8 cellular contexts compared by ENCODE assay signal in genomic region chr1:181135462-181135781, GRCh38. TPM values are rescaled to one million over a fixed set of nuclear protein-coding genes. Genes with fewer than 3 reads are reported as not detected.
DNase-seq lines count a peak whose midpoint lies in the region; ATAC-seq, FAIRE-seq and TF ChIP-seq lines count a peak whose summit lies in the region.

No MANE protein-coding gene starts in this region.

- 60 to 71% methylated on average over 2 of the region's 2 CpGs for WGBS in heart right ventricle, 2 donors

- H3K36me3 ChIP-seq in heart right ventricle, result no peaks in the 10 kb centered on the region
- no peaks in the 10 kb centered on the region for H3K36me3 ChIP-seq in neural progenitor cell

- peaks cover 19 to 66% (median 42%) of the 10 kb centered on the region in 9 donors for H3K4me1 ChIP-seq in heart right ventricle
- H3K4me1 ChIP-seq in neural progenitor cell, result peaks cover 24% of the 10 kb centered on the region

- DNase-seq in heart right ventricle (peak in 1 of 2 donors; percentile 31), cardiac septum (ENCODE audit: low spot score) (no peak), RCC 7860 (ENCODE audit: low spot score) (peak; percentile 35), dedifferentiated amniotic fluid mesenchymal stem cell (ENCODE audit: extremely low spot score) (peak; percentile 69), neural progenitor cell (ENCODE audit: low spot score) (no peak), KG1 (lab: John Stamatoyannopoulos, UW) (no peak)

- intact Hi-C loops in heart right ventricle (cut with DNase I), result loop anchor here in 1 of 10 donors (5.0 kb wide), 1 partner anchor 38 kb away; no protein-coding TSS in a partner anchor
- intact Hi-C loops in cardiac septum (cut with DNase I), result no loop called here

- H3K36me3 Mint-ChIP-seq in neural progenitor cell, result peaks cover 1% of the 10 kb centered on the region

- no peak overlapping the region for H3K4me3 Mint-ChIP-seq in neural progenitor cell

- H3K4me3 ChIP-seq in heart right ventricle, result no peak overlapping the region
- H3K4me3 ChIP-seq in neural progenitor cell, result no peak overlapping the region

- H3K9me3 Mint-ChIP-seq in neural progenitor cell, result peaks cover 2% of the 10 kb centered on the region

- H3K27me3 ChIP-seq in heart right ventricle (no peaks in the 10 kb centered on the region), neural progenitor cell (no peaks in the 10 kb centered on the region)

- H3K27ac ChIP-seq in heart right ventricle (peak overlapping the region in 8 of 10 donors; percentile 29 to 87 (median 50)), neural progenitor cell (no peak overlapping the region)

- H3K9ac ChIP-seq in neural progenitor cell, result no peak overlapping the region

- H3K9me3 ChIP-seq in heart right ventricle (no peaks in the 10 kb centered on the region), neural progenitor cell (ENCODE audit: low read depth) (no peaks in the 10 kb centered on the region)

- ATAC-seq in heart right ventricle (peak in 3 of 8 donors; percentile 38 to 54 (median 40)), GM18909 (IDR thresholded peaks at IDR 0.05; ENCODE audit: poor library complexity, unreplicated experiment) (no peak), GM21367 (IDR thresholded peaks at IDR 0.05; ENCODE audit: unreplicated experiment) (no peak)

- peaks cover 58% of the 10 kb centered on the region for H3K4me1 Mint-ChIP-seq in neural progenitor cell

- peak overlapping the region; percentile 53 for H3K27ac Mint-ChIP-seq in neural progenitor cell

- no peak overlapping the region for H2AFZ ChIP-seq in neural progenitor cell (replicated peaks)

- H3K79me2 ChIP-seq in neural progenitor cell (ENCODE audit: low read depth), result no peaks in the 10 kb centered on the region

- H3K4me2 ChIP-seq in neural progenitor cell, result no peak overlapping the region

- TF ChIP-seq CTCF in heart right ventricle (IDR thresholded peaks at IDR 0.05), result peak in 8 of 9 donors; percentile 16 to 52 (median 30)
- peak; percentile 32 for TF ChIP-seq CTCF in neural progenitor cell (IDR thresholded peaks at IDR 0.05)

- H3F3A ChIP-seq in neural progenitor cell (ENCODE audit: low read depth), result peaks cover 14% of the 10 kb centered on the region

- FAIRE-seq in RCC 7860 (lab: Jason Lieb, UNC), result no peak

- no peaks in the 10 kb centered on the region for H4K20me1 ChIP-seq in neural progenitor cell (ENCODE audit: low read depth)

- peaks cover 19% of the 10 kb centered on the region for H3K27me3 Mint-ChIP-seq in neural progenitor cell (ENCODE audit: insufficient read depth, low read depth)

RNA-seq across cellular contexts. Expression of gene IER5, which starts 46.9 kb away (rescaled TPM):
- total RNA-seq in heart right ventricle (10 to 100 TPM; 10.7 to 87.5 (median 18.7) TPM), cardiac septum (20.5 TPM), neural progenitor cell (ENCODE audit: low replicate concordance) (8.0 and 15.3 TPM in 2 replicates)
- polyA plus RNA-seq in heart right ventricle, result 10 to 100 TPM; 16.3 to 21.7 TPM

Comparison
In these comparisons a context has a peak if more than half of its experiments do, and no peak if none do; other contexts are left out.
1. DNase-seq: peak in RCC 7860 (single experiment) and dedifferentiated amniotic fluid mesenchymal stem cell (single experiment); none in cardiac septum (single experiment), neural progenitor cell (single experiment) and KG1 (single experiment).